Comparison of ENCODE assay signal across 14 cellular contexts in the genomic region with DNA sequence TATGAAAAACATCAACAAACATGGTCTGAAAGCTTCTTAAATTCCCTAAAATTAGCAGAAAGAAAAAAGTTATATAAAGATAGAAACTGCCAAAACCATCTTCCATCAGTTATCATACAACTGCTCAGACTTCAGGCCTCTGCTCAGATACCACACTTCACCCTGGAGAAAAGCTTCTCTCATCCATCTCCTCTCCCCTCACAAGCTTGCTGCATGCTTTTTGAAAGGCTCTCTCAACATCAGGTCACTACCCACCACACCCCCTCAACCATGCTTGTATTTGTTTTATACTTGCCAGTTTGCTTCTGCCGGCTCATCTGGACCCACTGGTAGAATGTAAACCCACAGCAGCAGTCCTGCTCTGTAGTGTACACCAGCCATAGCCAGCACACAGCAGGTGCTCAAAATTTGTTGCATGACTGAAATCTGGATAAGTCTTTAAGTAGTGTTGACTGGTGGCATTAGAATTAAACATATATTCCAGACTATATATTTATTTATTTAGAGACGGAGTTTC. TPM values are rescaled to one million over a fixed set of nuclear protein-coding genes. Genes with fewer than 3 reads are reported as not detected.
DNase-seq lines count a peak whose midpoint lies in the region; ATAC-seq and TF ChIP-seq lines count a peak whose summit lies in the region.
"Had no signal": no experiment of that assay in that cellular context is flagged by ENCODE, and none has a peak within 500 bp of the region (broad histone marks: within the 10 kb centered on the region; RNA-seq: fewer than 3 reads in every experiment).

No MANE protein-coding gene starts in this region.

- WGBS in suprapubic skin: 77% methylated on average over 2 of the region's 2 CpGs

- no peak overlapping the region for H3K27ac ChIP-seq in suprapubic skin

- TF ChIP-seq POLR2A in suprapubic skin (IDR thresholded peaks at IDR 0.05): no peak

- H3K27me3 ChIP-seq in suprapubic skin: no peaks in the 10 kb centered on the region
- H3K27me3 ChIP-seq: body of pancreas, pancreas had no signal

- H3K4me3 Mint-ChIP-seq in CD14-positive monocyte (no peak overlapping the region), naive B cell (peak overlapping the region in 3 of 8 donors; percentile 3 to 37 (median 31))
- H3K4me3 Mint-ChIP-seq in activated T-helper 17 cell treated with anti-CD3 and anti-CD28 coated beads, Interleukin-2, amount 50 U/mL, for 72 hours: peak overlapping the region; percentile 96

- peaks cover 30% of the 10 kb centered on the region for H3K36me3 ChIP-seq in suprapubic skin

- peaks cover 34% of the 10 kb centered on the region for H3K4me1 ChIP-seq in suprapubic skin

- H3K9me3 ChIP-seq in suprapubic skin: no peaks in the 10 kb centered on the region
- H3K9me3 ChIP-seq: body of pancreas, pancreas had no signal

- no peak for TF ChIP-seq EP300 in suprapubic skin (IDR thresholded peaks at IDR 0.05)

- TF ChIP-seq CTCF in CD14-positive monocyte (IDR thresholded peaks at IDR 0.05): no peak
- no peak for TF ChIP-seq CTCF in suprapubic skin (IDR thresholded peaks at IDR 0.05)

- H3K36me3 Mint-ChIP-seq in CD14-positive monocyte (peaks cover 49 to 61% of the 10 kb centered on the region in 2 donors), naive B cell (peaks cover 0 to 5% of the 10 kb centered on the region in 2 donors)
- peaks cover 100% of the 10 kb centered on the region for H3K36me3 Mint-ChIP-seq in activated T-helper 17 cell treated with anti-CD3 and anti-CD28 coated beads, Interleukin-2, amount 50 U/mL, for 72 hours (ENCODE audit: low read depth)

- no peak for ATAC-seq in activated T-helper 17 cell treated with anti-CD3 and anti-CD28 coated beads, Interleukin-2, amount 50 U/mL, for 72 hours (replicated peaks)
- ATAC-seq in naive B cell (ENCODE audit: low read depth in 2 of 2): no peak
- ATAC-seq: body of pancreas had no signal

- H3K27me3 Mint-ChIP-seq in CD14-positive monocyte (ENCODE audit: low read depth in 3 of 3) (no peaks in the 10 kb centered on the region), naive B cell (no peaks in the 10 kb centered on the region)
- no peaks in the 10 kb centered on the region for H3K27me3 Mint-ChIP-seq in activated T-helper 17 cell treated with anti-CD3 and anti-CD28 coated beads, Interleukin-2, amount 50 U/mL, for 72 hours

- DNase-seq in CD14-positive monocyte (ENCODE audit: low spot score) (no peak), DMS79 treated with DMSO at 0.1 percent for 48 hours (lab: John Stamatoyannopoulos, UW) (peak; percentile 49), naive B cell (no peak), suprapubic skin (ENCODE audit: low spot score in 2 of 2) (no peak), kidney glomerular epithelial cell (lab: John Stamatoyannopoulos, UW) (no peak), hypothalamus (lab: John Stamatoyannopoulos, UW) (no peak)
- no peak for DNase-seq in stimulated activated CD4-positive, alpha-beta T cell treated with anti-CD3 and anti-CD28 coated beads, Interleukin-1b, Interleukin-23, amount 100 ng/mL, for 48 hours
- DNase-seq: body of pancreas; NCI-H146; pancreas; stimulated activated CD4-positive, alpha-beta T cell treated with anti-CD3 and anti-CD28 coated beads, Interleukin-15, amount 100 ng/mL, for 24 hours; T-helper 1 cell had no signal

- H3K27ac Mint-ChIP-seq in CD14-positive monocyte: peak overlapping the region in 5 of 7 donors; percentile 1 to 69 (median 35)
- H3K27ac Mint-ChIP-seq in activated T-helper 17 cell treated with anti-CD3 and anti-CD28 coated beads, Interleukin-2, amount 50 U/mL, for 72 hours: peak overlapping the region; percentile 25
- H3K27ac Mint-ChIP-seq in naive B cell: peak overlapping the region in 4 of 6 donors; percentile 45 to 83 (median 68)

- H3K4me3 ChIP-seq in suprapubic skin: no peak overlapping the region
- H3K4me3 ChIP-seq: body of pancreas, pancreas had no signal

- peaks cover 36% of the 10 kb centered on the region for H3K4me1 Mint-ChIP-seq in CD14-positive monocyte
- peaks cover 34% of the 10 kb centered on the region for H3K4me1 Mint-ChIP-seq in activated T-helper 17 cell treated with anti-CD3 and anti-CD28 coated beads, Interleukin-2, amount 50 U/mL, for 72 hours
- peaks cover 29 to 72% (median 57%) of the 10 kb centered on the region in 3 donors for H3K4me1 Mint-ChIP-seq in naive B cell

- H3K9me3 Mint-ChIP-seq in CD14-positive monocyte (no peaks in the 10 kb centered on the region), naive B cell (no peaks in the 10 kb centered on the region)
- no peaks in the 10 kb centered on the region for H3K9me3 Mint-ChIP-seq in activated T-helper 17 cell treated with anti-CD3 and anti-CD28 coated beads, Interleukin-2, amount 50 U/mL, for 72 hours

- intact Hi-C loops in CD14-positive monocyte (cut with micrococcal nuclease): no loop called here

RNA-seq across cellular contexts. Expression of gene PPP1CC, which starts 8.8 kb away (rescaled TPM):
- polyA plus RNA-seq in CD14-positive monocyte: 100 to 1,000 TPM; 128 to 139 TPM
- 100 to 1,000 TPM; 185 to 259 TPM for total RNA-seq in activated T-helper 17 cell treated with anti-CD3 and anti-CD28 coated beads, Interleukin-2, amount 50 U/mL, for 72 hours
- polyA plus RNA-seq in naive B cell (ENCODE audit: low read depth in 6 of 6): 100 to 1,000 TPM; 198 to 315 (median 216) TPM
- 100 to 1,000 TPM in 2 of 4 donors, 10 to 100 TPM in 2; 83.6 to 107 (median 100) TPM for total RNA-seq in suprapubic skin

RNA-seq across cellular contexts. Expression of gene HVCN1, which starts 45.0 kb away (rescaled TPM):
- polyA plus RNA-seq in CD14-positive monocyte: 100 to 1,000 TPM; 121 to 167 TPM
- 1 to 10 TPM in 1 of 2 donors, under 1 TPM in 1; 0.71 to 1.7 TPM for total RNA-seq in activated T-helper 17 cell treated with anti-CD3 and anti-CD28 coated beads, Interleukin-2, amount 50 U/mL, for 72 hours
- 100 to 1,000 TPM; 654 to 887 (median 845) TPM for polyA plus RNA-seq in naive B cell (ENCODE audit: low read depth in 6 of 6)
- 1 to 10 TPM; 1.3 to 6.0 (median 1.9) TPM for total RNA-seq in suprapubic skin
- total RNA-seq: HT-29 had no signal
